3 cellular contexts compared by ENCODE assay signal in genomic region chrX:103359605-103360004, GRCh38. TPM values are rescaled to one million over a fixed set of nuclear protein-coding genes. Genes with fewer than 3 reads are reported as not detected.
"Had no signal": no experiment of that assay in that cellular context is flagged by ENCODE, and none has a peak within 500 bp of the region (broad histone marks: within the 10 kb centered on the region; RNA-seq: fewer than 3 reads in every experiment).

No MANE protein-coding gene starts in this region.

RNA-seq across cellular contexts. Expression of gene TCEAL7, which starts 29.6 kb away (rescaled TPM):
- total RNA-seq: lung microvascular endothelial cell had no signal
- polyA plus RNA-seq: immature natural killer cell had no signal

RNA-seq across cellular contexts. Expression of gene BEX2, which starts 48.8 kb away (rescaled TPM):
- total RNA-seq: mesenteric fat pad had no signal
